Comparison of ENCODE assay signal across 10 cellular contexts in the genomic region with DNA sequence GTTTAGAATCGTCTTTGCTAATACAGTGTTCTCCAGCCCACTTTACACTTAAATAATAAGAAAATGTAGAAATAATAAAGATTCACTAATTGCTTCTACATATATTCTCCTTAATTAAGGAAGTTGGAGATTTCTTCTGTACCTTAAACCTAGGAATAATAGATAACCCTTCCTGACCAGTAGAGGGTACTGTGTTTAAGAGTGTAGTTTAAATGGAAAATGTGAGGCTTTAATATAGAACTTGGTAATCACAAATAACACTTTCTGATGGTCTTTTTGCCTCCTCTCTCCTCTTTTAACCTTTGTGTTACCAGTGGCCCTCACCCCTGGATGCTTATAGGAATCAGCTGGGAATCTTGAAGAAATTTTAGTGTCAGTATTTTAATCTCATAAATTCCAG. TPM values are rescaled to one million over a fixed set of nuclear protein-coding genes. Genes with fewer than 3 reads are reported as not detected.
DNase-seq lines count a peak whose midpoint lies in the region; ATAC-seq, FAIRE-seq and TF ChIP-seq lines count a peak whose summit lies in the region.
"Had no signal": no experiment of that assay in that cellular context is flagged by ENCODE, and none has a peak within 500 bp of the region (broad histone marks: within the 10 kb centered on the region; RNA-seq: fewer than 3 reads in every experiment).

No MANE protein-coding gene starts in this region.

- H3K9me3 ChIP-seq in HepG2 (ENCODE audit: low read length) (no peaks in the 10 kb centered on the region), aorta (ENCODE audit: control insufficient read depth, low read length) (no peaks in the 10 kb centered on the region)
- H3K9me3 ChIP-seq: SJCRH30 had no signal

- H3K4me3 ChIP-seq in BJ (ENCODE audit: low read depth, low read length) = no peak overlapping the region
- no peak overlapping the region for H3K4me3 ChIP-seq in HepG2 (replicated peaks in 1 of 3; ENCODE audit: insufficient read depth in 1 of 3, low read depth in 2 of 3, low read length in 3 of 3)
- no peak overlapping the region for H3K4me3 ChIP-seq in aorta (ENCODE audit: low read length in 2 of 2)
- H3K4me3 ChIP-seq: SJCRH30 had no signal

- H4K20me1 ChIP-seq in HepG2 (ENCODE audit: insufficient read depth, low read length) = no peaks in the 10 kb centered on the region

- H3K4me3 Mint-ChIP-seq in activated CD8-positive, alpha-beta T cell treated with anti-CD3 and anti-CD28 coated beads, Interleukin-2, amount 10 ng/mL, durations not matched to agents 7 days and 5 days = no peak overlapping the region
- H3K4me3 Mint-ChIP-seq: stimulated activated naive CD8-positive, alpha-beta T cell treated with anti-CD3 and anti-CD28 coated beads, Interleukin-15, Interleukin-2, amounts not matched to agents 100 ng/mL and 50 ng/mL, for 24 hours had no signal

- TF ChIP-seq EP300 in HepG2 (IDR thresholded peaks at IDR 0.05; ENCODE audit: low read depth in 2 of 2, low read length in 2 of 2) (no peak), HepG2 (CRISPR knock-in tag; IDR thresholded peaks at IDR 0.05; ENCODE audit: borderline replicate concordance) (no peak)

- no peaks in the 10 kb centered on the region for H3K27me3 Mint-ChIP-seq in activated CD8-positive, alpha-beta T cell treated with anti-CD3 and anti-CD28 coated beads, Interleukin-2, amount 10 ng/mL, durations not matched to agents 7 days and 5 days (ENCODE audit: low read depth)
- H3K27me3 Mint-ChIP-seq: stimulated activated naive CD8-positive, alpha-beta T cell treated with anti-CD3 and anti-CD28 coated beads, Interleukin-15, Interleukin-2, amounts not matched to agents 100 ng/mL and 50 ng/mL, for 24 hours had no signal

- no peak for TF ChIP-seq RAD21 in HepG2 (CRISPR knock-in tag; IDR thresholded peaks at IDR 0.05)

- no peak for TF ChIP-seq POLR2A in HepG2 (IDR thresholded peaks at IDR 0.05; ENCODE audit: insufficient read depth in 1 of 2, low read depth in 2 of 2, low read length in 2 of 2)

- in situ Hi-C loops in HepG2 (cut with HindIII; ENCODE audit: extremely low pct_ligation_motif_present, low pct_unique_long_range_greater_than_20kb) = loop anchor here (5.0 kb wide), 1 partner anchor 118 kb away; no protein-coding TSS in a partner anchor

- no peaks in the 10 kb centered on the region for H3K4me1 ChIP-seq in HepG2 (ENCODE audit: insufficient read depth, low read length)
- no peaks in the 10 kb centered on the region for H3K4me1 ChIP-seq in aorta (ENCODE audit: control insufficient read depth in 1 of 2, insufficient read depth in 2 of 2, low read length in 2 of 2)
- H3K4me1 ChIP-seq: SJCRH30 had no signal

- H3K27ac Mint-ChIP-seq in activated CD8-positive, alpha-beta T cell treated with anti-CD3 and anti-CD28 coated beads, Interleukin-2, amount 10 ng/mL, durations not matched to agents 7 days and 5 days = peak overlapping the region; percentile 57
- H3K27ac Mint-ChIP-seq: stimulated activated naive CD8-positive, alpha-beta T cell treated with anti-CD3 and anti-CD28 coated beads, Interleukin-15, Interleukin-2, amounts not matched to agents 100 ng/mL and 50 ng/mL, for 24 hours had no signal

- H2AFZ ChIP-seq in HepG2 (ENCODE audit: low read length) = no peak overlapping the region

- TF ChIP-seq CTCF in BJ (IDR thresholded peaks at IDR 0.05; ENCODE audit: insufficient read depth, low read depth, low read length) (peak; percentile 34; the same call in 1 of the 2 replicates), HepG2 (CRISPR knock-in tag; IDR thresholded peaks at IDR 0.05) (0 out of 2 replicates have a peak, but pooled peaks have one; percentile 11)

- no peaks in the 10 kb centered on the region for H3K79me2 ChIP-seq in HepG2 (ENCODE audit: insufficient read depth, low read length)

- no peaks in the 10 kb centered on the region; the same call in none of the 2 replicates for H3K36me3 ChIP-seq in BJ (ENCODE audit: control insufficient read depth, insufficient read depth, low read length)
- peaks cover 6 to 36% of the 10 kb centered on the region in 2 experiments; a peak in 3 of 5 replicates for H3K36me3 ChIP-seq in HepG2 (replicated peaks in 1 of 2; ENCODE audit: control insufficient read depth in 1 of 2, insufficient read depth in 2 of 2, low read length in 2 of 2)
- H3K36me3 ChIP-seq in aorta (ENCODE audit: control insufficient read depth in 1 of 2, insufficient read depth in 2 of 2, low read length in 1 of 2) = peaks cover 2% of the 10 kb centered on the region in 2 donors

- CTCF ChIA-PET in BJ (lab: Yijun Ruan, JAX) = interaction anchor here (0.8 to 10.4 kb wide), 13 partner anchors 8 to 376 kb away, joined by 3 to 102 read pairs (median 3); no protein-coding TSS in a partner anchor
- CTCF ChIA-PET in activated CD8-positive, alpha-beta T cell treated with anti-CD3 and anti-CD28 coated beads, Interleukin-2, amount 10 ng/mL, durations not matched to agents 7 days and 5 days (lab: Charles Lee) = interaction anchor here (0.6 to 0.9 kb wide), 2 partner anchors 9 to 117 kb away, joined by 3 to 4 read pairs; no protein-coding TSS in a partner anchor
- CTCF ChIA-PET in HepG2 (lab: Yijun Ruan, JAX; ENCODE audit: low intra/inter-chr PET ratio, low total read pairs) = interaction anchor here (1.4 kb wide), 1 partner anchor 117 kb away, joined by 5 read pairs; no protein-coding TSS in a partner anchor

- no peak for ATAC-seq in activated CD8-positive, alpha-beta T cell treated with anti-CD3 and anti-CD28 coated beads, Interleukin-2, amount 10 ng/mL, durations not matched to agents 7 days and 5 days
- ATAC-seq in HepG2 = peak; percentile 59
- no peak for ATAC-seq in aorta (ENCODE audit: low FRiP score)

- H3K9me3 Mint-ChIP-seq in activated CD8-positive, alpha-beta T cell treated with anti-CD3 and anti-CD28 coated beads, Interleukin-2, amount 10 ng/mL, durations not matched to agents 7 days and 5 days (ENCODE audit: insufficient read depth) = no peaks in the 10 kb centered on the region
- H3K9me3 Mint-ChIP-seq: stimulated activated naive CD8-positive, alpha-beta T cell treated with anti-CD3 and anti-CD28 coated beads, Interleukin-15, Interleukin-2, amounts not matched to agents 100 ng/mL and 50 ng/mL, for 24 hours had no signal

- BruUV-seq in HepG2 (replicated peaks; lab: Mats Ljungman, UMichigan) = no TSS peak

- no peak overlapping the region for H3K9ac ChIP-seq in HepG2 (ENCODE audit: insufficient read depth, low read depth, low read length)

- H3K4me2 ChIP-seq in HepG2 (ENCODE audit: low read depth, low read length) = no peak overlapping the region

- H3K27ac ChIP-seq in HepG2 (ENCODE audit: extremely low read length, insufficient read depth, low read length) = no peak overlapping the region
- H3K27ac ChIP-seq in aorta (ENCODE audit: low read depth in 1 of 2, low read length in 2 of 2) = no peak overlapping the region
- H3K27ac ChIP-seq: SJCRH30 had no signal

- intact Hi-C loops in HepG2 (cut with micrococcal nuclease; ENCODE audit: unreplicated experiment) (loop anchor here (1.0 kb wide), 1 partner anchor 117 kb away; no protein-coding TSS in a partner anchor), aorta (cut with DNase I) (loop anchor here (5.0 to 10.0 kb wide), 3 partner anchors 115 to 685 kb away; no protein-coding TSS in a partner anchor)

- H3K4me1 Mint-ChIP-seq in activated CD8-positive, alpha-beta T cell treated with anti-CD3 and anti-CD28 coated beads, Interleukin-2, amount 10 ng/mL, durations not matched to agents 7 days and 5 days (ENCODE audit: low read depth) = no peaks in the 10 kb centered on the region

- peaks cover 17% of the 10 kb centered on the region for H3K36me3 Mint-ChIP-seq in activated CD8-positive, alpha-beta T cell treated with anti-CD3 and anti-CD28 coated beads, Interleukin-2, amount 10 ng/mL, durations not matched to agents 7 days and 5 days (ENCODE audit: low read depth)

- DNase-seq in BJ (ENCODE audit: low read depth) (no peak), HT-29 (ENCODE audit: low spot score) (peak; percentile 64), HepG2 (ENCODE audit: low spot score) (peak; percentile 9), aorta (no peak)
- DNase-seq in activated CD8-positive, alpha-beta T cell treated with anti-CD3 and anti-CD28 coated beads, Interleukin-2, amount 10 ng/mL, durations not matched to agents 7 days and 5 days = no peak
- no peak for DNase-seq in stimulated activated CD4-positive, alpha-beta T cell treated with anti-CD3 and anti-CD28 coated beads, Interleukin-15, amount 100 ng/mL, for 24 hours
- no peak for DNase-seq in effector CD8-positive, alpha-beta T cell (lab: John Stamatoyannopoulos, UW)
- DNase-seq in stimulated activated CD4-positive, alpha-beta T cell treated with anti-CD3 and anti-CD28 coated beads, Interleukin-12 subunit alpha, Interleukin-12 subunit beta, amount 100 ng/mL, for 4 hours = no peak

- 70% methylated on average over 1 of the region's 1 CpG for WGBS in HepG2 (ENCODE audit: low lambda C conversion rate)
- 82% methylated on average over 1 of the region's 1 CpG for WGBS in aorta, 2 donors

- POLR2A ChIA-PET in BJ (lab: Charles Lee) (no interaction called here), HepG2 (lab: Yijun Ruan, JAX) (no interaction called here)
- POLR2A ChIA-PET in activated CD8-positive, alpha-beta T cell treated with anti-CD3 and anti-CD28 coated beads, Interleukin-2, amount 10 ng/mL, durations not matched to agents 7 days and 5 days (lab: Charles Lee) = interaction anchor here (1.6 kb wide), 1 partner anchor 20 kb away, joined by 4 read pairs; a partner anchor contains a TSS

- H3K27me3 ChIP-seq in BJ (ENCODE audit: control insufficient read depth, insufficient read depth, low read length) = no peaks in the 10 kb centered on the region
- no peaks in the 10 kb centered on the region for H3K27me3 ChIP-seq in HepG2 (ENCODE audit: control insufficient read depth in 1 of 2, insufficient read depth in 2 of 2, low read length in 2 of 2)
- no peaks in the 10 kb centered on the region for H3K27me3 ChIP-seq in aorta (ENCODE audit: control insufficient read depth in 1 of 2, insufficient read depth in 2 of 2, low read length in 1 of 2)
- H3K27me3 ChIP-seq: SJCRH30 had no signal

- peak; percentile 23 for FAIRE-seq in HepG2 (lab: Jason Lieb, UNC)

RNA-seq across cellular contexts. Expression of a gene that starts 20.7 kb away (rescaled TPM):
- 25.9 and 94.0 TPM in 2 replicates for polyA plus RNA-seq in BJ (2011; rRNA removed)
- 20.3 and 23.1 TPM in 2 replicates for polyA minus RNA-seq in BJ (2011; rRNA and poly(A)+ RNA removed)
- total RNA-seq in HT-29 (2014; rRNA removed; shearing (Covaris generic)) = 119 and 124 TPM in 2 replicates
- 10 to 100 TPM; 90.7 to 94.5 TPM for total RNA-seq in activated CD8-positive, alpha-beta T cell treated with anti-CD3 and anti-CD28 coated beads, Interleukin-2, amount 10 ng/mL, durations not matched to agents 7 days and 5 days
- total RNA-seq in HepG2 (2016; rRNA removed; fragmentation: Illumina TruSeq; extraction: Trizol) = 118 and 183 TPM in 2 replicates
- 37.3 and 37.5 TPM in 2 replicates for total RNA-seq in HepG2 (2016; cell fraction: cytosol; rRNA removed; fragmentation: Illumina TruSeq; extraction: Trizol; ENCODE audit: low read depth)
- 124 and 193 TPM in 2 replicates for total RNA-seq in HepG2 (2016; cell fraction: insoluble cytoplasmic fraction; rRNA removed; fragmentation: Illumina TruSeq; extraction: Trizol)
- total RNA-seq in HepG2 (2016; cell fraction: membrane; rRNA removed; fragmentation: Illumina TruSeq; extraction: Trizol) = 33.5 and 35.4 TPM in 2 replicates
- 39.2 and 40.4 TPM in 2 replicates for total RNA-seq in HepG2 (2016; cell fraction: nucleus; rRNA removed; fragmentation: Illumina TruSeq; extraction: Trizol)
- 23.2 and 30.6 TPM in 2 replicates for polyA plus RNA-seq in HepG2 (2011; rRNA removed)
- 12.7 and 21.8 TPM in 2 replicates for polyA plus RNA-seq in HepG2 (2011; cell fraction: cytosol; rRNA removed)
- 3.1 and 5.2 TPM in 2 replicates for polyA plus RNA-seq in HepG2 (2011; cell fraction: nucleus; rRNA removed)
- polyA plus RNA-seq in HepG2 (2012) = 60.1 and 106 TPM in 2 replicates
- polyA plus RNA-seq in HepG2 (2016; cell fraction: cytosol; fragmentation: Illumina TruSeq; extraction: Trizol; ENCODE audit: low read depth) = 38.0 and 44.3 TPM in 2 replicates
- 162 and 180 TPM in 2 replicates for polyA plus RNA-seq in HepG2 (2016; cell fraction: insoluble cytoplasmic fraction; fragmentation: Illumina TruSeq; extraction: Trizol; ENCODE audit: low read depth)
- 27.8 and 29.2 TPM in 2 replicates for polyA plus RNA-seq in HepG2 (2016; cell fraction: membrane; fragmentation: Illumina TruSeq; extraction: Trizol; ENCODE audit: low read depth)
- 59.8 and 63.8 TPM in 2 replicates for polyA plus RNA-seq in HepG2 (2016; cell fraction: nucleus; fragmentation: Illumina TruSeq; extraction: Trizol; ENCODE audit: insufficient read depth, low read depth)
- 5.4 and 11.2 TPM in 2 replicates for polyA minus RNA-seq in HepG2 (2011; rRNA and poly(A)+ RNA removed; ENCODE audit: low replicate concordance)
- polyA minus RNA-seq in HepG2 (2011; cell fraction: cytosol; rRNA and poly(A)+ RNA removed) = 16.4 and 16.7 TPM in 2 replicates
- 10.9 and 11.3 TPM in 2 replicates for polyA minus RNA-seq in HepG2 (2011; cell fraction: nucleus; rRNA and poly(A)+ RNA removed)
- total RNA-seq in aorta = 10 to 100 TPM; 46.7 to 52.9 TPM
- polyA plus RNA-seq in aorta = 100 to 1,000 TPM in 1 of 2 donors, 10 to 100 TPM in 1; 75.8 to 110 TPM

RNA-seq across cellular contexts. Expression of a gene that starts 39.1 kb away (rescaled TPM):
- polyA plus RNA-seq in BJ (2011; rRNA removed) = 5.9 and 7.8 TPM in 2 replicates
- polyA minus RNA-seq in BJ (2011; rRNA and poly(A)+ RNA removed) = 2.2 and 2.6 TPM in 2 replicates
- 3.3 and 3.4 TPM in 2 replicates for total RNA-seq in HT-29 (2014; rRNA removed; shearing (Covaris generic))
- total RNA-seq in activated CD8-positive, alpha-beta T cell treated with anti-CD3 and anti-CD28 coated beads, Interleukin-2, amount 10 ng/mL, durations not matched to agents 7 days and 5 days = 10 to 100 TPM; 10.3 to 10.9 TPM
- not detected in 2 replicates for total RNA-seq in HepG2 (2016; rRNA removed; fragmentation: Illumina TruSeq; extraction: Trizol)
- not detected in 2 replicates for total RNA-seq in HepG2 (2016; cell fraction: cytosol; rRNA removed; fragmentation: Illumina TruSeq; extraction: Trizol; ENCODE audit: low read depth)
- not detected in 2 replicates for total RNA-seq in HepG2 (2016; cell fraction: insoluble cytoplasmic fraction; rRNA removed; fragmentation: Illumina TruSeq; extraction: Trizol)
- total RNA-seq in HepG2 (2016; cell fraction: membrane; rRNA removed; fragmentation: Illumina TruSeq; extraction: Trizol) = not detected in 2 replicates
- total RNA-seq in HepG2 (2016; cell fraction: nucleus; rRNA removed; fragmentation: Illumina TruSeq; extraction: Trizol) = not detected in 2 replicates
- polyA plus RNA-seq in HepG2 (2011; rRNA removed) = not detected in 2 replicates
- not detected in 2 replicates for polyA plus RNA-seq in HepG2 (2011; cell fraction: cytosol; rRNA removed)
- polyA plus RNA-seq in HepG2 (2011; cell fraction: nucleus; rRNA removed) = not detected in 2 replicates
- not detected in 2 replicates for polyA plus RNA-seq in HepG2 (2012)
- polyA plus RNA-seq in HepG2 (2016; cell fraction: cytosol; fragmentation: Illumina TruSeq; extraction: Trizol; ENCODE audit: low read depth) = not detected in 2 replicates
- polyA plus RNA-seq in HepG2 (2016; cell fraction: insoluble cytoplasmic fraction; fragmentation: Illumina TruSeq; extraction: Trizol; ENCODE audit: low read depth) = not detected in 2 replicates
- polyA plus RNA-seq in HepG2 (2016; cell fraction: membrane; fragmentation: Illumina TruSeq; extraction: Trizol; ENCODE audit: low read depth) = not detected in 2 replicates
- polyA plus RNA-seq in HepG2 (2016; cell fraction: nucleus; fragmentation: Illumina TruSeq; extraction: Trizol; ENCODE audit: insufficient read depth, low read depth) = not detected in 2 replicates
- polyA minus RNA-seq in HepG2 (2011; rRNA and poly(A)+ RNA removed; ENCODE audit: low replicate concordance) = not detected in 2 replicates
- polyA minus RNA-seq in HepG2 (2011; cell fraction: cytosol; rRNA and poly(A)+ RNA removed) = not detected in 2 replicates
- not detected in 2 replicates for polyA minus RNA-seq in HepG2 (2011; cell fraction: nucleus; rRNA and poly(A)+ RNA removed)
- 10 to 100 TPM in 1 of 2 donors, 1 to 10 TPM in 1; 6.7 to 15.1 TPM for total RNA-seq in aorta
- polyA plus RNA-seq in aorta = 1 to 10 TPM; 7.6 to 9.3 TPM

Comparison
In these comparisons a context has a peak if more than half of its experiments do, and no peak if none do; other contexts are left out.
1. DNase-seq: peak in HT-29 (single experiment) and HepG2 (single experiment); none in BJ (single experiment), activated CD8-positive, alpha-beta T cell treated with anti-CD3 and anti-CD28 coated beads, Interleukin-2, amount 10 ng/mL, durations not matched to agents 7 days and 5 days (single experiment), stimulated activated CD4-positive, alpha-beta T cell treated with anti-CD3 and anti-CD28 coated beads, Interleukin-15, amount 100 ng/mL, for 24 hours (single experiment), effector CD8-positive, alpha-beta T cell (single experiment), aorta (0 of 2) and stimulated activated CD4-positive, alpha-beta T cell treated with anti-CD3 and anti-CD28 coated beads, Interleukin-12 subunit alpha, Interleukin-12 subunit beta, amount 100 ng/mL, for 4 hours (single experiment).